Comparison of ENCODE assay signal across 10 cellular contexts in genomic region chr7:158702944-158703343, GRCh38. TPM values are rescaled to one million over a fixed set of nuclear protein-coding genes. Genes with fewer than 3 reads are reported as not detected.
A peak's percentile ranks its signal among the peaks of the same experiment; 100 is the strongest.
DNase-seq lines count a peak whose midpoint lies in the region; ATAC-seq and TF ChIP-seq lines count a peak whose summit lies in the region.
"Had no signal": no experiment of that assay in that cellular context is flagged by ENCODE, and none has a peak within 500 bp of the region (broad histone marks: within the 10 kb centered on the region; RNA-seq: fewer than 3 reads in every experiment).

No MANE protein-coding gene starts in this region.

- DNase-seq in activated T-cell treated with anti-CD3 and anti-CD28 coated beads, Interleukin-2, amount 50 U/mL, for 4 hours: no peak
- no peak for DNase-seq in activated T-cell treated with anti-CD3 and anti-CD28 coated beads, Interleukin-2, amount 50 U/mL, for 48 hours
- peak; percentile 73 for DNase-seq in NB4 (ENCODE audit: low read depth)
- no peak for DNase-seq in progenitor cell of endocrine pancreas (ENCODE audit: low spot score, unreplicated experiment)
- no peak for DNase-seq in activated gamma-delta T cell treated with Interleukin-2 at 50 U/mL for 16 hours
- no peak for DNase-seq in NCI-H1105 treated with DMSO at 0.1 percent for 48 hours (lab: John Stamatoyannopoulos, UW)
- DNase-seq: COR-L47, lower lobe of right lung had no signal

- H3K36me3 Mint-ChIP-seq in activated T-cell treated with anti-CD3 and anti-CD28 coated beads, Interleukin-2, amount 50 U/mL, for 4 hours (ENCODE audit: insufficient read depth): peaks cover 4% of the 10 kb centered on the region
- H3K36me3 Mint-ChIP-seq in brain: peaks cover 18% of the 10 kb centered on the region
- H3K36me3 Mint-ChIP-seq in progenitor cell of endocrine pancreas (ENCODE audit: insufficient read depth): peaks cover 9% of the 10 kb centered on the region

- no peak for TF ChIP-seq CTCF in NB4 (IDR thresholded peaks at IDR 0.05; ENCODE audit: low read depth, low read length)
- no peak for TF ChIP-seq CTCF in brain (conservative IDR thresholded peaks at IDR 0.05)
- no peak for TF ChIP-seq CTCF in progenitor cell of endocrine pancreas (IDR thresholded peaks at IDR 0.05; ENCODE audit: unreplicated experiment)

- H3K4me1 Mint-ChIP-seq in activated T-cell treated with anti-CD3 and anti-CD28 coated beads, Interleukin-2, amount 50 U/mL, for 4 hours (ENCODE audit: low read depth): peaks cover 21% of the 10 kb centered on the region
- peaks cover 38% of the 10 kb centered on the region for H3K4me1 Mint-ChIP-seq in brain
- H3K4me1 Mint-ChIP-seq in progenitor cell of endocrine pancreas (ENCODE audit: low read depth): peaks cover 10% of the 10 kb centered on the region

- no peak for TF ChIP-seq POLR2A in NB4 (IDR thresholded peaks at IDR 0.05; ENCODE audit: extremely low read depth, insufficient read length)

- H3K4me3 ChIP-seq in NB4 (ENCODE audit: low read depth, low read length): peak overlapping the region; percentile 65
- H3K4me3 ChIP-seq: lower lobe of right lung had no signal

- H3K27ac Mint-ChIP-seq in brain: peak overlapping the region in 4 of 5 experiments; percentile 19 to 55 (median 22)
- H3K27ac Mint-ChIP-seq in progenitor cell of endocrine pancreas: no peak overlapping the region

- peak overlapping the region; percentile 72 for H3K4me3 Mint-ChIP-seq in activated T-cell treated with anti-CD3 and anti-CD28 coated beads, Interleukin-2, amount 50 U/mL, for 4 hours
- H3K4me3 Mint-ChIP-seq in brain (peak overlapping the region; percentile 78 to 89 (median 82)), progenitor cell of endocrine pancreas (ENCODE audit: low read depth) (peak overlapping the region; percentile 70)

- no peaks in the 10 kb centered on the region for H3K27me3 Mint-ChIP-seq in activated T-cell treated with anti-CD3 and anti-CD28 coated beads, Interleukin-2, amount 50 U/mL, for 4 hours (ENCODE audit: low read depth)
- H3K27me3 Mint-ChIP-seq in brain: no peaks in the 10 kb centered on the region
- H3K27me3 Mint-ChIP-seq in progenitor cell of endocrine pancreas: no peaks in the 10 kb centered on the region

- ATAC-seq in activated T-cell treated with anti-CD3 and anti-CD28 coated beads, Interleukin-2, amount 50 U/mL, for 4 hours: no peak
- ATAC-seq in HG03095 (IDR thresholded peaks at IDR 0.05; ENCODE audit: unreplicated experiment): no peak
- ATAC-seq: lower lobe of right lung had no signal

- no peaks in the 10 kb centered on the region for H3K9me3 Mint-ChIP-seq in activated T-cell treated with anti-CD3 and anti-CD28 coated beads, Interleukin-2, amount 50 U/mL, for 4 hours
- peaks cover 0 to 6% (median 3%) of the 10 kb centered on the region in 5 experiments for H3K9me3 Mint-ChIP-seq in brain
- H3K9me3 Mint-ChIP-seq in progenitor cell of endocrine pancreas (ENCODE audit: low read depth): peaks cover under 1% of the 10 kb centered on the region

RNA-seq across cellular contexts. Expression of gene NCAPG2, which starts 1.7 kb away (rescaled TPM):
- 10 to 100 TPM; 19.7 to 26.2 (median 20.7) TPM for total RNA-seq in activated T-cell treated with anti-CD3 and anti-CD28 coated beads, Interleukin-2, amount 50 U/mL, for 4 hours
- polyA plus RNA-seq in brain (ENCODE audit: insufficient read depth, low read depth, low replicate concordance): 34.1 TPM
- 28.3 and 33.6 TPM in 2 replicates for total RNA-seq in progenitor cell of endocrine pancreas
